Comparison of ENCODE assay signal across 15 cellular contexts in genomic region chr6:163500105-163500504, GRCh38.
DNase-seq lines count a peak whose midpoint lies in the region; ATAC-seq and TF ChIP-seq lines count a peak whose summit lies in the region.
"Had no signal": no experiment of that assay in that cellular context is flagged by ENCODE, and none has a peak within 500 bp of the region (broad histone marks: within the 10 kb centered on the region; RNA-seq: fewer than 3 reads in every experiment).

No MANE protein-coding gene starts in this region.

- H3K4me3 ChIP-seq in right atrium auricular region (no peak overlapping the region), heart left ventricle (no peak overlapping the region), skeletal muscle tissue (ENCODE audit: low read length in 3 of 3) (no peak overlapping the region)

- no peak for TF ChIP-seq POLR2A in heart left ventricle (IDR thresholded peaks at IDR 0.05)

- H3K27ac ChIP-seq in right atrium auricular region (peak overlapping the region in 1 of 2 donors; percentile 42), heart left ventricle (peak overlapping the region in 2 of 12 donors; percentile 19 to 44), skeletal muscle tissue (ENCODE audit: low read depth, low read length) (peak overlapping the region; percentile 45)

- peaks cover 0 to 67% of the 10 kb centered on the region in 2 donors for H3K4me1 ChIP-seq in right atrium auricular region
- peaks cover 11 to 94% (median 68%) of the 10 kb centered on the region in 12 donors for H3K4me1 ChIP-seq in heart left ventricle
- peaks cover 21 to 29% (median 25%) of the 10 kb centered on the region in 3 donors for H3K4me1 ChIP-seq in skeletal muscle tissue (ENCODE audit: control insufficient read depth in 3 of 3, insufficient read depth in 3 of 3, low read length in 3 of 3)

- no peak for TF ChIP-seq CTCF in right atrium auricular region (IDR thresholded peaks at IDR 0.05)
- TF ChIP-seq CTCF in heart left ventricle (IDR thresholded peaks at IDR 0.05): no peak

- H3K9me3 ChIP-seq in right atrium auricular region (no peaks in the 10 kb centered on the region), heart left ventricle (no peaks in the 10 kb centered on the region), skeletal muscle tissue (ENCODE audit: control insufficient read depth in 3 of 3, low read length in 3 of 3) (no peaks in the 10 kb centered on the region)

- 28 to 44% (median 42%) methylated on average over 2 of the region's 2 CpGs for WGBS in heart left ventricle, 4 donors

- no peaks in the 10 kb centered on the region for H3K36me3 ChIP-seq in right atrium auricular region
- no peaks in the 10 kb centered on the region for H3K36me3 ChIP-seq in heart left ventricle
- H3K36me3 ChIP-seq in skeletal muscle tissue (ENCODE audit: control insufficient read depth in 3 of 3, insufficient read depth in 3 of 3, low read length in 3 of 3): no peaks in the 10 kb centered on the region

- H3K27me3 ChIP-seq in right atrium auricular region (no peaks in the 10 kb centered on the region), heart left ventricle (no peaks in the 10 kb centered on the region), skeletal muscle tissue (ENCODE audit: control insufficient read depth in 3 of 3, insufficient read depth in 3 of 3, low read length in 3 of 3) (no peaks in the 10 kb centered on the region)

- intact Hi-C loops in Right ventricle myocardium inferior (cut with DNase I) (no loop called here), heart left ventricle (cut with DNase I) (no loop called here)

- H3K9ac ChIP-seq in skeletal muscle tissue (ENCODE audit: low read depth in 1 of 3, low read length in 3 of 3): no peak overlapping the region

- no peak for DNase-seq in Right ventricle myocardium inferior (ENCODE audit: missing footprints)
- no peak for DNase-seq in right atrium auricular region (ENCODE audit: low spot score)
- peak; percentile 10 for DNase-seq in amniotic epithelial cell (ENCODE audit: low read depth)
- no peak for DNase-seq in heart left ventricle
- no peak for DNase-seq in HuH-7 (ENCODE audit: low spot score)
- DNase-seq in stimulated activated CD4-positive, alpha-beta T cell treated with anti-CD3 and anti-CD28 coated beads, Interleukin-15, amount 100 ng/mL, for 24 hours: no peak
- DNase-seq in NCI-H774 (lab: John Stamatoyannopoulos, UW): no peak
- DNase-seq: AML-193; CD4-positive, CD25-positive, alpha-beta regulatory T cell; DMS79; HCEC 1CT; NCI-H1092 treated with DMSO at 0.1 percent for 48 hours; NCI-H187; NCI-H446 had no signal

- ATAC-seq in Right ventricle myocardium inferior (peak; percentile 20), heart left ventricle (peak; percentile 24 to 29 (median 27))
